In the genomic region with DNA sequence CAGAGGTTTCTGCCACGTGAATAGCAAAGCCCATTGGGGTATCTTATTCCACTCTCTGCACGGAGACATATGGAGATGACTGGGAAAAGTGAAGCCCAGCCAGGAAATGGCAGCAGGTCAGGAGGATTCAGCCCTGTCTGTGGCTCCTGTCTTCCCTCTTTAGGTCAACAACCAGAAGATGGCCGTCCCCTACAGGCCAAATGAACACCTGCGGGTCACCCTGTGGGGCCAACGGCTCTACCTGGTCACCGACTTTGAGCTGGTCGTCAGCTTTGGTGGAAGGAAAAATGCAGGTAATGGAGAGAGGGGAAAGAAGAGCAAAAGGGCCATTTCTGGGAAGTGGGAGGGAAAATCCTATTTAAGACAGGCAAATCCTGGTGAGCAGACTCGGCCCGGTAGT, we compare ENCODE assay signal across 27 cellular contexts. TPM values are rescaled to one million over a fixed set of nuclear protein-coding genes. Genes with fewer than 3 reads are reported as not detected.
A peak's percentile ranks its signal among the peaks of the same experiment; 100 is the strongest.
DNase-seq lines count a peak whose midpoint lies in the region; ATAC-seq, FAIRE-seq and TF ChIP-seq lines count a peak whose summit lies in the region.
"Had no signal": no experiment of that assay in that cellular context is flagged by ENCODE, and none has a peak within 500 bp of the region (broad histone marks: within the 10 kb centered on the region; RNA-seq: fewer than 3 reads in every experiment).

No MANE protein-coding gene starts in this region.

- H3K14ac ChIP-seq in IMR-90 (replicated peaks; ENCODE audit: low read depth, low read length) (no peak overlapping the region), H1 (ENCODE audit: insufficient read length) (no peak overlapping the region)

- H3K4ac ChIP-seq in IMR-90 (ENCODE audit: low read depth, low read length) = no peak overlapping the region
- no peak overlapping the region for H3K4ac ChIP-seq in H1 (replicated peaks; ENCODE audit: insufficient read length, low read depth, low read length)

- DNase-seq in DMS53 (lab: John Stamatoyannopoulos, UW) = peak; percentile 43
- DNase-seq in DMS53 treated with DMSO at 0.1 percent for 48 hours (lab: John Stamatoyannopoulos, UW; ENCODE audit: unreplicated experiment) = no peak
- no peak for DNase-seq in IMR-90
- DNase-seq in H1 (ENCODE audit: low read depth in 1 of 2, low spot score in 2 of 2) = peak in 1 of 2 experiments; percentile 70
- DNase-seq in type B pancreatic cell (ENCODE audit: extremely low spot score, unreplicated experiment) = no peak
- no peak for DNase-seq in NCI-H345 (lab: John Stamatoyannopoulos, UW)
- no peak for DNase-seq in NCI-H69 (lab: John Stamatoyannopoulos, UW)
- no peak for DNase-seq in activated CD4-positive, alpha-beta T cell treated with anti-CD3 and anti-CD28 coated beads, Interleukin-2, amount 10 ng/mL, durations not matched to agents 7 days and 5 days
- DNase-seq: activated CD4-positive, alpha-beta T cell treated with anti-CD3 and anti-CD28 coated beads, Interleukin-2, amount 50 U/mL, for 4 hours; activated CD8-positive, alpha-beta memory T cell treated with anti-CD3 and anti-CD28 coated beads, Interleukin-2, amount 50 U/mL, for 48 hours; activated effector memory CD4-positive, alpha-beta T cell treated with anti-CD3 and anti-CD28 coated beads, Interleukin-2, amount 50 U/mL, for 16 hours; C1 segment of cervical spinal cord; foreskin fibroblast; HCEC 1CT; hypothalamus; kidney; lower lobe of right lung; NCI-H1105 treated with DMSO at 0.1 percent for 48 hours; OCI-M1; right cardiac atrium had no signal

- FAIRE-seq in H1 (lab: Jason Lieb, UNC) = peak; percentile 70
- FAIRE-seq: bronchial epithelial cell, endothelial cell of umbilical vein, kidney had no signal

- no peak overlapping the region for H4K8ac ChIP-seq in IMR-90 (ENCODE audit: low read depth in 2 of 2, low read length in 2 of 2)
- no peak overlapping the region for H4K8ac ChIP-seq in H1 (ENCODE audit: extremely low read depth, insufficient read depth, low read length)

- H3K27me3 ChIP-seq in IMR-90 (ENCODE audit: control insufficient read depth, insufficient read depth, low read length) = peaks cover 28% of the 10 kb centered on the region
- no peaks in the 10 kb centered on the region for H3K27me3 ChIP-seq in H1 (replicated peaks in 1 of 4; ENCODE audit: control insufficient read depth in 3 of 4, extremely low read depth in 1 of 4, insufficient read depth in 3 of 4, low read length in 3 of 4)

- H3K4me3 ChIP-seq in IMR-90 (ENCODE audit: insufficient read depth, low read depth, low read length) (no peak overlapping the region), H1 (ENCODE audit: extremely low read depth in 1 of 4, insufficient read depth in 2 of 4, low read depth in 3 of 4, low read length in 4 of 4) (no peak overlapping the region)
- H3K4me3 ChIP-seq: lower lobe of right lung had no signal

- no peak overlapping the region for H2BK12ac ChIP-seq in H1 (ENCODE audit: low read depth, low read length)

- H3K27me3 Mint-ChIP-seq in type B pancreatic cell = no peaks in the 10 kb centered on the region
- peaks cover 11% of the 10 kb centered on the region for H3K27me3 Mint-ChIP-seq in activated CD4-positive, alpha-beta T cell treated with anti-CD3 and anti-CD28 coated beads, Interleukin-2, amount 10 ng/mL, durations not matched to agents 7 days and 5 days

- BruUV-seq in IMR-90 (replicated peaks; lab: Mats Ljungman, UMichigan) = no TSS peak

- no peak overlapping the region for H2BK5ac ChIP-seq in IMR-90 (ENCODE audit: low read depth, low read length, poor library complexity, severe bottlenecking)
- H2BK5ac ChIP-seq in H1 (ENCODE audit: low read depth, low read length) = no peak overlapping the region

- H3K9me3 ChIP-seq in IMR-90 (ENCODE audit: control insufficient read depth, insufficient read depth, low read length) (no peaks in the 10 kb centered on the region), H1 (ENCODE audit: insufficient read depth in 2 of 2, low read depth in 1 of 2, low read length in 1 of 2) (no peaks in the 10 kb centered on the region)
- H3K9me3 ChIP-seq: lower lobe of right lung had no signal

- no peak for TF ChIP-seq CTCF in IMR-90 (conservative IDR thresholded peaks at IDR 0.05; ENCODE audit: low read depth, low read length)
- peak; percentile 54 to 69 (median 60) for TF ChIP-seq CTCF in H1 (IDR thresholded peaks at IDR 0.05; ENCODE audit: control extremely low read depth in 1 of 3, insufficient read depth in 1 of 3, low read depth in 1 of 3, low read length in 3 of 3)
- peak; percentile 22 for TF ChIP-seq CTCF in type B pancreatic cell (conservative IDR thresholded peaks at IDR 0.05)

- intact Hi-C loops in IMR-90 (cut with micrococcal nuclease) = no loop called here

- H3K79me1 ChIP-seq in IMR-90 (ENCODE audit: low read depth in 1 of 2, low read length in 2 of 2) (no peaks in the 10 kb centered on the region), H1 (ENCODE audit: low read depth, low read length) (no peaks in the 10 kb centered on the region)

- H3K79me2 ChIP-seq in H1 (ENCODE audit: control insufficient read depth in 1 of 2, insufficient read depth in 2 of 2, low read length in 2 of 2) = no peaks in the 10 kb centered on the region

- dilution Hi-C loops in IMR-90 (cut with HindIII; ENCODE audit: low sequenced_read_pairs, unreplicated experiment) = no loop called here

- no peaks in the 10 kb centered on the region for H3K9me1 ChIP-seq in IMR-90 (ENCODE audit: insufficient read depth, low read length)

- H3K36me3 ChIP-seq in IMR-90 (ENCODE audit: control insufficient read depth, insufficient read depth, low read length) (no peaks in the 10 kb centered on the region), H1 (ENCODE audit: control insufficient read depth in 2 of 4, insufficient read depth in 4 of 4, low read length in 3 of 4) (no peaks in the 10 kb centered on the region)
- H3K36me3 ChIP-seq: lower lobe of right lung had no signal

- TF ChIP-seq RAD21 in IMR-90 (IDR thresholded peaks at IDR 0.05; ENCODE audit: low read length) (no peak), H1 (IDR thresholded peaks at IDR 0.05 in 1 of 2, conservative IDR thresholded peaks at IDR 0.05 in 1 of 2; ENCODE audit: low read depth in 2 of 2, low read length in 2 of 2) (peak; percentile 36 to 51; a peak in 3 of 4 replicates)

- H3K27ac ChIP-seq in IMR-90 (ENCODE audit: insufficient read depth, low read length) (no peak overlapping the region), H1 (ENCODE audit: low read depth, low read length) (no peak overlapping the region)
- H3K27ac ChIP-seq: lower lobe of right lung, VCaP had no signal

- H3K23ac ChIP-seq in IMR-90 (ENCODE audit: low read depth, low read length) (no peak overlapping the region), H1 (ENCODE audit: insufficient read length) (no peak overlapping the region)

- H2BK20ac ChIP-seq in IMR-90 (ENCODE audit: low read depth, low read length) = no peak overlapping the region
- 0 out of 2 replicates have a peak overlapping the region, but pooled peaks have one; percentile 61 for H2BK20ac ChIP-seq in H1 (ENCODE audit: low read length)

- no peak overlapping the region for H3K4me2 ChIP-seq in IMR-90 (ENCODE audit: low read depth, low read length)
- H3K4me2 ChIP-seq in H1 (ENCODE audit: insufficient read depth in 1 of 2, low read depth in 2 of 2, low read length in 2 of 2) = no peak overlapping the region

- no peak for TF ChIP-seq EP300 in H1 (IDR thresholded peaks at IDR 0.05; ENCODE audit: borderline replicate concordance in 1 of 2, low read depth in 2 of 2, low read length in 2 of 2)

- H2AK5ac ChIP-seq in IMR-90 (ENCODE audit: low read depth, low read length) (no peak overlapping the region), H1 (ENCODE audit: low read depth, low read length) (no peak overlapping the region)

- H4K91ac ChIP-seq in IMR-90 (ENCODE audit: insufficient read depth, low read depth, low read length) (no peak overlapping the region), H1 (replicated peaks; ENCODE audit: insufficient read length, low read length) (no peak overlapping the region)

- no peak overlapping the region for H3K27ac Mint-ChIP-seq in type B pancreatic cell
- no peak overlapping the region for H3K27ac Mint-ChIP-seq in activated CD4-positive, alpha-beta T cell treated with anti-CD3 and anti-CD28 coated beads, Interleukin-2, amount 10 ng/mL, durations not matched to agents 7 days and 5 days
- H3K27ac Mint-ChIP-seq: dendritic cell treated with granulocyte-macrophage colony-stimulating factor and Interleukin-4, amounts not matched to agents 40 ng/mL and 50 ng/mL, for 4 days had no signal

- H3K36me3 Mint-ChIP-seq in type B pancreatic cell = no peaks in the 10 kb centered on the region
- no peaks in the 10 kb centered on the region for H3K36me3 Mint-ChIP-seq in activated CD4-positive, alpha-beta T cell treated with anti-CD3 and anti-CD28 coated beads, Interleukin-2, amount 10 ng/mL, durations not matched to agents 7 days and 5 days (ENCODE audit: low read depth)

- H3K56ac ChIP-seq in IMR-90 (ENCODE audit: extremely low read depth, insufficient read depth, low read length) = no peak overlapping the region
- H3K56ac ChIP-seq in H1 (replicated peaks; ENCODE audit: insufficient read length, low read depth, low read length) = no peak overlapping the region

- H2BK120ac ChIP-seq in IMR-90 (ENCODE audit: low read depth, low read length) (no peak overlapping the region), H1 (replicated peaks; ENCODE audit: low read depth, low read length) (no peak overlapping the region)

- TF ChIP-seq POLR2A in IMR-90 (IDR thresholded peaks at IDR 0.05; ENCODE audit: low read depth, low read length) (no peak), H1 (IDR thresholded peaks at IDR 0.05; ENCODE audit: control extremely low read depth in 1 of 2, low read depth in 2 of 2, low read length in 2 of 2) (no peak)

- H2BK15ac ChIP-seq in IMR-90 (ENCODE audit: low read depth, low read length) = no peak overlapping the region
- H2BK15ac ChIP-seq in H1 (ENCODE audit: low read length) = no peak overlapping the region; the same call in 1 of the 2 replicates

- in situ Hi-C loops in IMR-90 (cut with MboI; ENCODE audit: low sequenced_read_pairs) = no loop called here

- H3K9ac ChIP-seq in IMR-90 (ENCODE audit: low read depth, low read length) (no peak overlapping the region), H1 (replicated peaks in 1 of 4; ENCODE audit: extremely low read depth in 1 of 4, low read depth in 3 of 4, low read length in 3 of 4) (no peak overlapping the region)

- no peak overlapping the region for H3K18ac ChIP-seq in IMR-90 (ENCODE audit: low read depth, low read length)
- H3K18ac ChIP-seq in H1 (ENCODE audit: extremely low read depth, low read length) = no peak overlapping the region

- CTCF ChIA-PET in IMR-90 (lab: Yijun Ruan, JAX) (no interaction called here), H1 (lab: Charles Lee; ENCODE audit: partially characterized antibody) (interaction anchor here (0.5 to 6.9 kb wide), 28 partner anchors 9 to 270 kb away, joined by 3 to 90 read pairs (median 4); partner anchors contain the start of genes ACTL6B, POP7 and SLC12A9)
- CTCF ChIA-PET in activated CD4-positive, alpha-beta T cell treated with anti-CD3 and anti-CD28 coated beads, Interleukin-2, amount 10 ng/mL, durations not matched to agents 7 days and 5 days (lab: Charles Lee) = interaction anchor here (0.7 to 1.3 kb wide), 2 partner anchors 10 to 13 kb away, joined by 3 to 6 read pairs; no protein-coding TSS in a partner anchor

- H3K4me3 Mint-ChIP-seq in type B pancreatic cell = no peak overlapping the region
- H3K4me3 Mint-ChIP-seq in activated CD4-positive, alpha-beta T cell treated with anti-CD3 and anti-CD28 coated beads, Interleukin-2, amount 10 ng/mL, durations not matched to agents 7 days and 5 days = no peak overlapping the region
- H3K4me3 Mint-ChIP-seq: dendritic cell treated with granulocyte-macrophage colony-stimulating factor and Interleukin-4, amounts not matched to agents 40 ng/mL and 50 ng/mL, for 4 days had no signal

- 0 out of 2 replicates have a peak, but pooled peaks cover under 1% of the 10 kb centered on the region for H3K23me2 ChIP-seq in H1 (ENCODE audit: low read depth, low read length)

- H3K9me3 Mint-ChIP-seq in type B pancreatic cell = no peaks in the 10 kb centered on the region
- H3K9me3 Mint-ChIP-seq in activated CD4-positive, alpha-beta T cell treated with anti-CD3 and anti-CD28 coated beads, Interleukin-2, amount 10 ng/mL, durations not matched to agents 7 days and 5 days = no peaks in the 10 kb centered on the region
- H3K9me3 Mint-ChIP-seq: dendritic cell treated with granulocyte-macrophage colony-stimulating factor and Interleukin-4, amounts not matched to agents 40 ng/mL and 50 ng/mL, for 4 days had no signal

- POLR2A ChIA-PET in IMR-90 (lab: Charles Lee; ENCODE audit: unreplicated experiment) (no interaction called here), H1 (lab: Charles Lee; ENCODE audit: partially characterized antibody) (interaction anchor here (0.7 to 6.1 kb wide), 10 partner anchors 11 to 478 kb away, joined by 3 to 42 read pairs (median 4); partner anchors contain the start of genes SRRT and UFSP1)
- POLR2A ChIA-PET in activated CD4-positive, alpha-beta T cell treated with anti-CD3 and anti-CD28 coated beads, Interleukin-2, amount 10 ng/mL, durations not matched to agents 7 days and 5 days (lab: Charles Lee) = no interaction called here

- no peaks in the 10 kb centered on the region for H3K4me1 Mint-ChIP-seq in type B pancreatic cell (ENCODE audit: unreplicated experiment)
- H3K4me1 Mint-ChIP-seq in activated CD4-positive, alpha-beta T cell treated with anti-CD3 and anti-CD28 coated beads, Interleukin-2, amount 10 ng/mL, durations not matched to agents 7 days and 5 days = peaks cover 3% of the 10 kb centered on the region

- H2AK9ac ChIP-seq in IMR-90 (replicated peaks; ENCODE audit: low read depth, low read length, poor library complexity) = no peak overlapping the region

- H4K5ac ChIP-seq in IMR-90 (ENCODE audit: low read depth, low read length) (no peak overlapping the region), H1 (ENCODE audit: insufficient read length, low read depth, low read length) (no peak overlapping the region)

- no peaks in the 10 kb centered on the region for H4K20me1 ChIP-seq in IMR-90 (ENCODE audit: insufficient read depth, low read length)
- H4K20me1 ChIP-seq in H1 (replicated peaks in 1 of 2; ENCODE audit: control insufficient read depth in 1 of 2, insufficient read depth in 2 of 2, low read length in 2 of 2) = no peaks in the 10 kb centered on the region

- no peak for ATAC-seq in IMR-90 (ENCODE audit: low read depth)
- ATAC-seq: lower lobe of right lung, right cardiac atrium had no signal

- H2AFZ ChIP-seq in IMR-90 (replicated peaks; ENCODE audit: low read length, poor library complexity) = peak overlapping the region; percentile 5
- H2AFZ ChIP-seq in H1 (ENCODE audit: low read length) = peak overlapping the region; percentile 93

- no CpG with 5 or more reads among the region's 9 CpGs for WGBS in IMR-90 (ENCODE audit: extremely low coverage in 2 of 2, insufficient read length in 1 of 2), 2 experiments
- WGBS in H1 (ENCODE audit: extremely low coverage in 1 of 2, insufficient coverage in 1 of 2, insufficient read length in 1 of 2, insufficient replicate concordance in 2 of 2, low coverage in 1 of 2, low lambda C conversion rate in 2 of 2, missing lambda C conversion rate in 1 of 2), 2 experiments = 71% methylated on average over 9 of the region's 9 CpGs; no CpG with 5 or more reads in 1 of the 2 experiments

- H3K4me1 ChIP-seq in IMR-90 (ENCODE audit: control insufficient read depth, insufficient read depth, low read length) (no peaks in the 10 kb centered on the region), H1 (replicated peaks in 1 of 4; ENCODE audit: control insufficient read depth in 3 of 4, insufficient read depth in 4 of 4, low read length in 3 of 4) (peaks cover 0 to 6% (median 3%) of the 10 kb centered on the region in 4 experiments; a peak in 6 of 7 replicates)
- H3K4me1 ChIP-seq: lower lobe of right lung had no signal

RNA-seq across cellular contexts. Expression of gene EPHB4, which starts 38.3 kb away (rescaled TPM):
- total RNA-seq in IMR-90 (2012; rRNA removed) = 35.0 and 36.4 TPM in 2 replicates
- 34.5 and 35.0 TPM in 2 replicates for polyA plus RNA-seq in IMR-90 (2012; rRNA removed)
- polyA plus RNA-seq in IMR-90 (2012; cell fraction: cytosol; rRNA removed) = 21.0 and 41.2 TPM in 2 replicates
- 49.9 and 59.2 TPM in 2 replicates for polyA plus RNA-seq in IMR-90 (2012; cell fraction: nucleus; rRNA removed; ENCODE audit: low replicate concordance)
- total RNA-seq in H1 (2021; fragmentation: NEBNext Ultra II Directional; extraction: Animal tissue kit (Norgen Biotek cat#: 25700)) = 113 and 122 TPM in 2 replicates
- polyA plus RNA-seq in H1 (2011; rRNA removed) = 85.0 and 141 TPM in 2 replicates
- polyA plus RNA-seq in H1 (2011; cell fraction: cytosol; rRNA removed) = 99.8 TPM
- polyA plus RNA-seq in H1 (2011; cell fraction: nucleus; rRNA removed) = 125 TPM
- 87.6 to 114 TPM (median 107 TPM) in 4 replicates for polyA plus RNA-seq in H1 (2012, experiment 1 of 2)
- 115 TPM for polyA plus RNA-seq in H1 (2012, experiment 2 of 2)
- polyA plus RNA-seq in H1 (2013, experiment 1 of 2) = 95.4 TPM
- polyA plus RNA-seq in H1 (2013, experiment 2 of 2) = 95.7 TPM
- polyA minus RNA-seq in H1 (2011; rRNA and poly(A)+ RNA removed) = 97.8 and 111 TPM in 2 replicates
- 105 TPM for polyA minus RNA-seq in H1 (2011; cell fraction: cytosol; rRNA and poly(A)+ RNA removed)
- 57.6 TPM for polyA minus RNA-seq in H1 (2011; cell fraction: nucleus; rRNA and poly(A)+ RNA removed)
- 69.3 and 78.4 TPM in 2 replicates for total RNA-seq in type B pancreatic cell (ENCODE audit: low replicate concordance)
- total RNA-seq in activated CD4-positive, alpha-beta T cell treated with anti-CD3 and anti-CD28 coated beads, Interleukin-2, amount 10 ng/mL, durations not matched to agents 7 days and 5 days = 1 to 10 TPM; 1.6 to 2.1 TPM

RNA-seq across cellular contexts. Expression of gene ZAN, which starts 55.7 kb away (rescaled TPM):
- not detected in 2 replicates for total RNA-seq in IMR-90 (2012; rRNA removed)
- polyA plus RNA-seq in IMR-90 (2012; rRNA removed) = not detected in 2 replicates
- polyA plus RNA-seq in IMR-90 (2012; cell fraction: cytosol; rRNA removed) = not detected in 2 replicates
- polyA plus RNA-seq in IMR-90 (2012; cell fraction: nucleus; rRNA removed; ENCODE audit: low replicate concordance) = not detected in 2 replicates
- 0.04 TPM in 1 of 2 replicates, not detected in the other for total RNA-seq in H1 (2021; fragmentation: NEBNext Ultra II Directional; extraction: Animal tissue kit (Norgen Biotek cat#: 25700))
- polyA plus RNA-seq in H1 (2011; rRNA removed) = 0.02 and 0.05 TPM in 2 replicates
- polyA plus RNA-seq in H1 (2011; cell fraction: cytosol; rRNA removed) = 0.03 TPM
- 0.04 TPM for polyA plus RNA-seq in H1 (2011; cell fraction: nucleus; rRNA removed)
- polyA plus RNA-seq in H1 (2012, experiment 1 of 2) = 0.01 to 0.05 TPM in 2 of 4 replicates, not detected in the others
- polyA plus RNA-seq in H1 (2012, experiment 2 of 2) = not detected
- polyA plus RNA-seq in H1 (2013, experiment 1 of 2) = 0.02 TPM
- polyA plus RNA-seq in H1 (2013, experiment 2 of 2) = 0.02 TPM
- polyA minus RNA-seq in H1 (2011; rRNA and poly(A)+ RNA removed) = 0.02 and 0.03 TPM in 2 replicates
- polyA minus RNA-seq in H1 (2011; cell fraction: cytosol; rRNA and poly(A)+ RNA removed) = not detected
- polyA minus RNA-seq in H1 (2011; cell fraction: nucleus; rRNA and poly(A)+ RNA removed) = not detected
- total RNA-seq in type B pancreatic cell (ENCODE audit: low replicate concordance) = not detected in 2 replicates
- not detected for total RNA-seq in activated CD4-positive, alpha-beta T cell treated with anti-CD3 and anti-CD28 coated beads, Interleukin-2, amount 10 ng/mL, durations not matched to agents 7 days and 5 days
- total RNA-seq: A172; bronchial epithelial cell; endothelial cell of umbilical vein; kidney; lower lobe of right lung; osteoblast; right cardiac atrium; T-helper 2 cell treated with Interferon-gamma antibody and Interleukin-4, amounts not matched to agents 100 ng/mL and 5 ng/mL, for 36 hours had no signal
- polyA plus RNA-seq: endothelial cell of umbilical vein, right cardiac atrium had no signal

Comparison
In these comparisons a context has a peak if more than half of its experiments do, and no peak if none do; other contexts are left out.
1. RNA of gene EPHB4, which starts 38.3 kb away (total RNA-seq): 113 to 122 TPM in H1, 69.3 to 78.4 TPM in type B pancreatic cell and 35.0 to 36.4 TPM in IMR-90; 1.6 to 2.1 TPM in activated CD4-positive, alpha-beta T cell treated with anti-CD3 and anti-CD28 coated beads, Interleukin-2, amount 10 ng/mL, durations not matched to agents 7 days and 5 days; every median in the first group is over 10 times any median in the second.